In the genomic region with DNA sequence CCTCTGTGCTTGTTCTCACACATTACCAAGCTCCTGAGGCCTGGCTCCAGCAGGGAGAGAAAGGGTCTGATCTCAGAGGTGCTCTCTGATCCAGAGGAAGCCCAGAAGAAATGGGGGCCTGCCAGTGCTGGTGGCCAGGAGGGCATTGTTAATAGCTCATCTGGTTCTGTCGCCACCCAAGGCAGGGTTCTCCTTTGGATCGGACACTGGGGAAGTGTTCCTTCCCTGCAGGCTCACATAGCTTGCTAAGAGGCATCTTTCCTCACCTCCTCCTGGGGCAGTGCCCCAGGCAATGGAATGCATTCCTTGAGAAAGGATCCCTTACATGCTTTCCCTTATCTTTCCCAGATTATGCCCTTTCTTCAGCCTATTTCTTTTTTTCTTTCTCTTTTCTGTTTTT, we compare ENCODE assay signal across 13 cellular contexts. TPM values are rescaled to one million over a fixed set of nuclear protein-coding genes. Genes with fewer than 3 reads are reported as not detected.
DNase-seq lines count a peak whose midpoint lies in the region; ATAC-seq and TF ChIP-seq lines count a peak whose summit lies in the region.
"Had no signal": no experiment of that assay in that cellular context is flagged by ENCODE, and none has a peak within 500 bp of the region (broad histone marks: within the 10 kb centered on the region; RNA-seq: fewer than 3 reads in every experiment).

No MANE protein-coding gene starts in this region.

- no peaks in the 10 kb centered on the region for H3K9me3 Mint-ChIP-seq in MCF 10A (ENCODE audit: unreplicated experiment)
- H3K9me3 Mint-ChIP-seq in mesothelial cell of epicardium, result no peaks in the 10 kb centered on the region
- H3K9me3 Mint-ChIP-seq: activated CD8-positive, alpha-beta T cell treated with anti-CD3 and anti-CD28 coated beads for 36 hours; H9; nephron had no signal

- in situ Hi-C loops in mammary epithelial cell (cut with MboI; ENCODE audit: low sequenced_read_pairs in 2 of 2), result no loop called here

- H3K36me3 ChIP-seq in mammary epithelial cell (ENCODE audit: insufficient read depth, low read length) (no peaks in the 10 kb centered on the region), adrenal gland (replicated peaks in 1 of 2) (no peaks in the 10 kb centered on the region), upper lobe of left lung (no peaks in the 10 kb centered on the region)

- H3K4me1 Mint-ChIP-seq in MCF 10A (ENCODE audit: insufficient read depth, unreplicated experiment) (peaks cover 12% of the 10 kb centered on the region), mesothelial cell of epicardium (peaks cover 32% of the 10 kb centered on the region)

- no peak overlapping the region for H2AFZ ChIP-seq in mammary epithelial cell (ENCODE audit: low read depth, low read length)

- dilution Hi-C loops in mammary epithelial cell (cut with HindIII; ENCODE audit: low sequenced_read_pairs), result no loop called here

- no peak overlapping the region for H3K4me2 ChIP-seq in mammary epithelial cell (ENCODE audit: insufficient read depth, low read depth, low read length)

- peak in 1 of 2 donors; percentile 11 for ATAC-seq in upper lobe of left lung (ENCODE audit: low FRiP score in 2 of 2)
- ATAC-seq: activated CD8-positive, alpha-beta T cell treated with anti-CD3 and anti-CD28 coated beads for 36 hours; T-helper 17 cell had no signal

- H3K4me1 ChIP-seq in mammary epithelial cell (ENCODE audit: insufficient read depth, low read length) (peaks cover 10% of the 10 kb centered on the region), adrenal gland (replicated peaks in 1 of 2) (peaks cover 43 to 52% of the 10 kb centered on the region in 2 donors), upper lobe of left lung (peaks cover 24 to 53% (median 29%) of the 10 kb centered on the region in 4 donors)

- H3K9ac ChIP-seq in mammary epithelial cell (ENCODE audit: insufficient read depth, low read length), result no peak overlapping the region

- no TSS peak for BruUV-seq in MCF 10A (replicated peaks; lab: Mats Ljungman, UMichigan)
- BruUV-seq in mammary epithelial cell (replicated peaks; lab: Mats Ljungman, UMichigan), result no TSS peak

- no peak for TF ChIP-seq EP300 in upper lobe of left lung (IDR thresholded peaks at IDR 0.05)

- H3K4me3 Mint-ChIP-seq in MCF 10A (ENCODE audit: unreplicated experiment) (no peak overlapping the region), mesothelial cell of epicardium (no peak overlapping the region)
- H3K4me3 Mint-ChIP-seq: activated CD8-positive, alpha-beta T cell treated with anti-CD3 and anti-CD28 coated beads for 36 hours; H9; nephron; T-helper 17 cell had no signal

- CTCF ChIA-PET in MCF 10A (lab: Yijun Ruan, JAX), result no interaction called here
- CTCF ChIA-PET in mammary epithelial cell (lab: Charles Lee; ENCODE audit: low non-redundant PET), result no interaction called here

- H3K27ac Mint-ChIP-seq in MCF 10A (ENCODE audit: low read depth, unreplicated experiment) (peak overlapping the region; percentile 83), mesothelial cell of epicardium (peak overlapping the region; percentile 96)
- H3K27ac Mint-ChIP-seq: activated CD8-positive, alpha-beta T cell treated with anti-CD3 and anti-CD28 coated beads for 36 hours; T-helper 17 cell had no signal

- no peak overlapping the region for H3K27ac ChIP-seq in mammary epithelial cell (ENCODE audit: insufficient read depth, low read depth, low read length)
- peak overlapping the region; percentile 3 to 84 (median 53) for H3K27ac ChIP-seq in adrenal gland
- peak overlapping the region; percentile 40 to 85 (median 80) for H3K27ac ChIP-seq in upper lobe of left lung

- no peaks in the 10 kb centered on the region for H3K79me2 ChIP-seq in mammary epithelial cell (ENCODE audit: insufficient read depth, low read length)

- 100% methylated on average over 2 of the region's 2 CpGs for WGBS in mammary epithelial cell (ENCODE audit: low coverage, missing lambda C conversion rate)
- WGBS in adrenal gland, 4 donors, result 61 to 89% (median 72%) methylated on average over 2 of the region's 2 CpGs
- 59 to 75% methylated on average over 2 of the region's 2 CpGs for WGBS in upper lobe of left lung, 2 donors

- intact Hi-C loops in MCF 10A (cut with micrococcal nuclease) (no loop called here), mammary epithelial cell (cut with micrococcal nuclease) (no loop called here), adrenal gland (cut with DNase I) (no loop called here)

- POLR2A ChIA-PET in MCF 10A (lab: Yijun Ruan, JAX), result no interaction called here

- H3K27me3 ChIP-seq in mammary epithelial cell (ENCODE audit: insufficient read depth, low read length) (no peaks in the 10 kb centered on the region), adrenal gland (no peaks in the 10 kb centered on the region), upper lobe of left lung (no peaks in the 10 kb centered on the region)

- TF ChIP-seq CTCF in MCF 10A (IDR thresholded peaks at IDR 0.05; ENCODE audit: unreplicated experiment) (no peak), mammary epithelial cell (conservative IDR thresholded peaks at IDR 0.05 in 1 of 2, IDR thresholded peaks at IDR 0.05 in 1 of 2; ENCODE audit: extremely low read depth in 1 of 2, insufficient read depth in 1 of 2, low read depth in 1 of 2, low read length in 2 of 2) (no peak), adrenal gland (IDR thresholded peaks at IDR 0.05) (no peak), mesothelial cell of epicardium (IDR thresholded peaks at IDR 0.05; ENCODE audit: unreplicated experiment) (no peak), upper lobe of left lung (IDR thresholded peaks at IDR 0.05) (no peak)

- TF ChIP-seq POLR2A in adrenal gland (IDR thresholded peaks at IDR 0.05), result no peak
- TF ChIP-seq POLR2A in upper lobe of left lung (IDR thresholded peaks at IDR 0.05), result no peak

- H3K27me3 Mint-ChIP-seq in MCF 10A (ENCODE audit: insufficient read depth, unreplicated experiment), result no peaks in the 10 kb centered on the region
- H3K27me3 Mint-ChIP-seq in mesothelial cell of epicardium (ENCODE audit: low read depth), result no peaks in the 10 kb centered on the region
- H3K27me3 Mint-ChIP-seq: activated CD8-positive, alpha-beta T cell treated with anti-CD3 and anti-CD28 coated beads for 36 hours had no signal

- no peaks in the 10 kb centered on the region for H4K20me1 ChIP-seq in mammary epithelial cell (ENCODE audit: insufficient read depth, low read length)

- H3K36me3 Mint-ChIP-seq in MCF 10A (ENCODE audit: insufficient read depth, unreplicated experiment) (peaks cover 12% of the 10 kb centered on the region), mesothelial cell of epicardium (no peaks in the 10 kb centered on the region)

- H3K9me3 ChIP-seq in mammary epithelial cell (replicated peaks; ENCODE audit: insufficient read depth, low read length), result no peaks in the 10 kb centered on the region
- H3K9me3 ChIP-seq in adrenal gland (replicated peaks in 1 of 3), result no peaks in the 10 kb centered on the region
- no peaks in the 10 kb centered on the region for H3K9me3 ChIP-seq in upper lobe of left lung

- no peak for DNase-seq in MCF 10A (ENCODE audit: unreplicated experiment)
- no peak for DNase-seq in mammary epithelial cell
- DNase-seq in adrenal gland, result no peak
- DNase-seq in mesothelial cell of epicardium (ENCODE audit: low spot score in 2 of 2, unreplicated experiment in 2 of 2), result no peak
- DNase-seq in upper lobe of left lung, result peak in 1 of 2 donors; percentile 52
- no peak for DNase-seq in DMS114 treated with DMSO at 0.1 percent for 48 hours (lab: John Stamatoyannopoulos, UW; ENCODE audit: unreplicated experiment)
- DNase-seq in NCI-H2171 treated with DMSO at 0.1 percent for 48 hours (lab: John Stamatoyannopoulos, UW), result no peak
- DNase-seq in SK-N-DZ (ENCODE audit: low spot score), result no peak
- DNase-seq: activated CD8-positive, alpha-beta T cell treated with anti-CD3 and anti-CD28 coated beads for 36 hours; H9; NCI-H510A; T-helper 17 cell had no signal

- H3K4me3 ChIP-seq in mammary epithelial cell (replicated peaks in 1 of 3; ENCODE audit: insufficient read depth in 1 of 3, low read depth in 2 of 3, low read length in 3 of 3), result no peak overlapping the region
- H3K4me3 ChIP-seq in adrenal gland, result no peak overlapping the region
- no peak overlapping the region for H3K4me3 ChIP-seq in upper lobe of left lung

RNA-seq across cellular contexts. Expression of a gene that starts 53.8 kb away (rescaled TPM):
- 1.8 and 2.0 TPM in 2 replicates for total RNA-seq in MCF 10A (2022)
- total RNA-seq in mammary epithelial cell, result 1 to 10 TPM in 1 of 2 donors, under 1 TPM in 1; 0.45 to 3.0 TPM
- polyA plus RNA-seq in mammary epithelial cell, result 1.7 TPM
- polyA minus RNA-seq in mammary epithelial cell, result 1.1 TPM
- 100 to 1,000 TPM; 143 to 370 (median 175) TPM for total RNA-seq in adrenal gland
- polyA plus RNA-seq in adrenal gland, result 100 to 1,000 TPM in 1 of 3 donors, 10 to 100 TPM in 2; 25.7 to 117 (median 26.0) TPM
- total RNA-seq in mesothelial cell of epicardium, result 37.8 to 41.5 TPM (median 41.0 TPM) in 3 replicates
- 100 to 1,000 TPM; 111 to 448 (median 149) TPM for total RNA-seq in upper lobe of left lung
- polyA plus RNA-seq in SK-N-DZ (2014; cell fraction: cytosol; rRNA removed), result not detected in 2 replicates
- not detected in 2 replicates for polyA plus RNA-seq in SK-N-DZ (2014; cell fraction: nucleus; rRNA removed)
